15 cellular contexts compared by ENCODE assay signal in the genomic region with DNA sequence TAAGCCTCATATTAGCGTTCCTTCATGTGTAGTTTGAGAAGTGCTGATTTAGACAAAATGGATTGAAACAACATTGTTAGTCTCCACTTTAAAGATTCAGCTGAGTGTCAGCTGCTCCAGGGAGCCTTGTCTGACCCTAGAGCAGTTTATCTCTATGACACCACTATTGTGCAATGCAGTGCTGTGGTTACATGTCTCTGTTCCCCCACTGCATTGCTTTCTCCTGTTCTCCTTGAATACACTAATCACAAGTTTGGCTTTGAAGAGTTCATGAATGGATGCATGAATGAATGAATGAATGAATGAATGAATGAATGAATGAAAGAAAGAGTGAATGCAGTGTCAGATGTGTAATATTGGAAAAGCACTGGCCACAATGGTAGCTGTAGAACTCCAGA. TPM values are rescaled to one million over a fixed set of nuclear protein-coding genes. Genes with fewer than 3 reads are reported as not detected.
DNase-seq lines count a peak whose midpoint lies in the region; ATAC-seq, FAIRE-seq and TF ChIP-seq lines count a peak whose summit lies in the region.
"Had no signal": no experiment of that assay in that cellular context is flagged by ENCODE, and none has a peak within 500 bp of the region (broad histone marks: within the 10 kb centered on the region; RNA-seq: fewer than 3 reads in every experiment).

No MANE protein-coding gene starts in this region.

- TF ChIP-seq POLR2A in A549 (IDR thresholded peaks at IDR 0.05; ENCODE audit: low read length): no peak

- H3K27me3 ChIP-seq in bronchial epithelial cell (ENCODE audit: control insufficient read depth, insufficient read depth, low read length): no peaks in the 10 kb centered on the region
- H3K27me3 ChIP-seq: BLaER1, ovary had no signal

- H3K4me2 ChIP-seq in A549: no peak overlapping the region
- H3K4me2 ChIP-seq: BLaER1 had no signal

- DNase-seq in A549 (ENCODE audit: low read depth in 1 of 2, low spot score in 1 of 2) (no peak), bronchial epithelial cell (ENCODE audit: low read depth) (peak; percentile 86), left kidney (ENCODE audit: low read depth, low spot score) (peak; percentile 36), HuH-7.5 (ENCODE audit: low spot score) (no peak), ecto neural progenitor cell (ENCODE audit: low spot score) (no peak), GOT3 (lab: John Stamatoyannopoulos, UW) (no peak)
- DNase-seq: activated CD4-positive, alpha-beta T cell treated with anti-CD3 and anti-CD28 coated beads for 1 hour; activated naive CD8-positive, alpha-beta T cell treated with anti-CD3 and anti-CD28 coated beads for 36 hours; hippocampal formation; NCI-H69; ovary had no signal

- TF ChIP-seq EP300 in A549 (IDR thresholded peaks at IDR 0.05) (no peak), Ishikawa (IDR thresholded peaks at IDR 0.05; ENCODE audit: borderline replicate concordance) (no peak)

- CTCF ChIA-PET in A549 (lab: Yijun Ruan, JAX): interaction anchor here (1.1 kb wide), 1 partner anchor 9 kb away, joined by 3 read pairs; no protein-coding TSS in a partner anchor

- H3K36me3 ChIP-seq in bronchial epithelial cell (ENCODE audit: control insufficient read depth, insufficient read depth, low read length): no peaks in the 10 kb centered on the region
- H3K36me3 ChIP-seq: BLaER1, ovary had no signal

- WGBS in A549 (ENCODE audit: missing lambda C conversion rate): 75% methylated on average over 1 of the region's 1 CpG

- no peak overlapping the region for H3K27ac ChIP-seq in A549
- H3K27ac ChIP-seq: BLaER1, ovary had no signal

- TF ChIP-seq CTCF in A549 (IDR thresholded peaks at IDR 0.05) (no peak), bronchial epithelial cell (IDR thresholded peaks at IDR 0.05; ENCODE audit: insufficient read depth, low read length, severe bottlenecking) (no peak)

- H3K9me3 ChIP-seq in A549: no peaks in the 10 kb centered on the region
- H3K9me3 ChIP-seq: ovary had no signal

- H3K4me3 ChIP-seq in A549: no peak overlapping the region
- no peak overlapping the region for H3K4me3 ChIP-seq in bronchial epithelial cell (ENCODE audit: low read depth, low read length)
- H3K4me3 ChIP-seq: BLaER1, ovary had no signal

- TF ChIP-seq RAD21 in A549 (conservative IDR thresholded peaks at IDR 0.05 in 1 of 2, IDR thresholded peaks at IDR 0.05 in 1 of 2) (no peak), Ishikawa (IDR thresholded peaks at IDR 0.05; ENCODE audit: low read depth) (no peak)

- ATAC-seq in A549: no peak
- no peak for ATAC-seq in HG03025 (IDR thresholded peaks at IDR 0.05; ENCODE audit: low FRiP score, unreplicated experiment)

- FAIRE-seq in A549 (lab: Jason Lieb, UNC) (no peak), bronchial epithelial cell (lab: Jason Lieb, UNC) (peak; percentile 73)

- POLR2A ChIA-PET in A549 (lab: Yijun Ruan, JAX): no interaction called here

- no peaks in the 10 kb centered on the region for H3K4me1 ChIP-seq in A549
- H3K4me1 ChIP-seq: BLaER1 had no signal

TF ChIP-seq in A549, 52 proteins besides CTCF, POLR2A, EP300 and RAD21:
- peak in 1 of 2 experiments; percentile 44; a peak in 1 of 4 replicates for TF ChIP-seq CEBPB (IDR thresholded peaks at IDR 0.05)
- TF ChIP-seq MYC (IDR thresholded peaks at IDR 0.05; ENCODE audit: borderline replicate concordance, low read length): no peak
- no peak for TF ChIP-seq HEYL (CRISPR knock-in tag; IDR thresholded peaks at IDR 0.05)
- TF ChIP-seq MAFK (IDR thresholded peaks at IDR 0.05; ENCODE audit: partially characterized antibody): peak; percentile 33
TF ChIP-seq in A549: peak in this region for 2.

TF ChIP-seq in Ishikawa, 13 proteins besides CTCF, POLR2A, EP300 and RAD21:
- TF ChIP-seq, protein P1, sequence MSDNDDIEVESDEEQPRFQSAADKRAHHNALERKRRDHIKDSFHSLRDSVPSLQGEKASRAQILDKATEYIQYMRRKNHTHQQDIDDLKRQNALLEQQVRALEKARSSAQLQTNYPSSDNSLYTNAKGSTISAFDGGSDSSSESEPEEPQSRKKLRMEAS (IDR thresholded peaks at IDR 0.05): no peak
- TF ChIP-seq NFIC (IDR thresholded peaks at IDR 0.05): 0 out of 2 replicates have a peak, but pooled peaks have one; percentile 1
- peak; percentile 97 for TF ChIP-seq CEBPB (IDR thresholded peaks at IDR 0.05)

RNA-seq across cellular contexts. Expression of a gene that starts 38.3 kb away (rescaled TPM):
- polyA plus RNA-seq in A549 (2011; rRNA removed) (not detected in 2 replicates), A549 (2017; fragmentation: RNase III; extraction: RNeasy Plus Mini Kit Qiagen cat#74134 plus additional on column Dnase treatment) (not detected in 3 replicates)
- polyA plus RNA-seq in A549 (2012; cell fraction: cytosol; rRNA removed): not detected in 2 replicates
- not detected in 2 replicates for polyA plus RNA-seq in A549 (2012; cell fraction: nucleus; rRNA removed)
- polyA minus RNA-seq in A549 (2011; rRNA and poly(A)+ RNA removed): not detected in 2 replicates
- total RNA-seq in bronchial epithelial cell: not detected in 2 replicates
- total RNA-seq: activated naive CD8-positive, alpha-beta T cell treated with anti-CD3 and anti-CD28 coated beads for 36 hours; HT-29 had no signal
- polyA plus RNA-seq: ovary had no signal

RNA-seq across cellular contexts. Expression of a gene that starts 39.8 kb away (rescaled TPM):
- polyA plus RNA-seq in A549 (2011; rRNA removed): 0.17 and 0.37 TPM in 2 replicates
- polyA plus RNA-seq in A549 (2012; cell fraction: cytosol; rRNA removed): 0.03 TPM in 2 replicates
- 0.09 and 0.11 TPM in 2 replicates for polyA plus RNA-seq in A549 (2012; cell fraction: nucleus; rRNA removed)
- 0.21 to 0.31 TPM (median 0.27 TPM) in 3 replicates for polyA plus RNA-seq in A549 (2017; fragmentation: RNase III; extraction: RNeasy Plus Mini Kit Qiagen cat#74134 plus additional on column Dnase treatment)
- 0.29 and 0.58 TPM in 2 replicates for polyA minus RNA-seq in A549 (2011; rRNA and poly(A)+ RNA removed)
- total RNA-seq in bronchial epithelial cell: 1.4 and 2.9 TPM in 2 replicates

Comparison
In these comparisons a context has a peak if more than half of its experiments do, and no peak if none do; other contexts are left out.
1. DNase-seq: peak in bronchial epithelial cell (single experiment) and left kidney (single experiment); none in A549 (0 of 2), HuH-7.5 (single experiment), ecto neural progenitor cell (single experiment) and GOT3 (single experiment).